26 cellular contexts compared by ENCODE assay signal in genomic region chr10:117972168-117972822, GRCh38.
"Had no signal": no experiment of that assay in that cellular context is flagged by ENCODE, and none has a peak within 500 bp of the region (broad histone marks: within the 10 kb centered on the region; RNA-seq: fewer than 3 reads in every experiment).

No MANE protein-coding gene starts in this region.

- DNase-seq: activated CD4-positive, alpha-beta T cell treated with anti-CD3 and anti-CD28 coated beads for 48 hours; activated CD4-positive, alpha-beta T cell treated with anti-CD3 and anti-CD28 coated beads, Interleukin-2, amount 50 U/mL, for 48 hours; activated CD8-positive, alpha-beta memory T cell treated with anti-CD3 and anti-CD28 coated beads for 24 hours; activated effector memory CD4-positive, alpha-beta T cell treated with Interleukin-2 at 50 U/mL for 16 hours; activated naive CD4-positive, alpha-beta T cell treated with anti-CD3 and anti-CD28 coated beads for 36 hours; activated naive CD8-positive, alpha-beta T cell treated with anti-CD3 and anti-CD28 coated beads for 36 hours; adrenal gland; aorta; cerebellar nuclear complex; colonic mucosa; effector CD8-positive, alpha-beta T cell; gastrocnemius medialis; hypothalamus; immature natural killer cell; kidney; naive thymus-derived CD4-positive, alpha-beta T cell; pancreas; retina; stimulated activated CD4-positive, alpha-beta T cell treated with anti-CD3 and anti-CD28 coated beads, Interleukin-15, amount 100 ng/mL, for 24 hours; stimulated activated naive CD4-positive, alpha-beta T cell treated with Interleukin-2 at 50 U/mL for 16 hours; transverse colon had no signal

- H3K4me1 ChIP-seq: adrenal gland, body of pancreas, colonic mucosa, gastrocnemius medialis, pancreas, prostate gland, transverse colon had no signal

- H3K9me3 ChIP-seq: adrenal gland, body of pancreas, colonic mucosa, gastrocnemius medialis, pancreas, prostate gland, transverse colon had no signal

- H3K27me3 ChIP-seq: adrenal gland, body of pancreas, colonic mucosa, gastrocnemius medialis, pancreas had no signal

- H3K4me3 ChIP-seq: adrenal gland, body of pancreas, colonic mucosa, gastrocnemius medialis, lung, pancreas, prostate gland, transverse colon had no signal

- H3K36me3 ChIP-seq: adrenal gland, colonic mucosa, gastrocnemius medialis, pancreas, prostate gland, transverse colon had no signal

- ATAC-seq: activated CD4-positive, CD25-positive, alpha-beta regulatory T cell treated with anti-CD3 and anti-CD28 coated beads, Interleukin-2, amount 50 U/mL, for 24 hours; body of pancreas; gastrocnemius medialis; naive thymus-derived CD4-positive, alpha-beta T cell; pancreas had no signal

- H3K27ac ChIP-seq: adrenal gland, body of pancreas, colonic mucosa, gastrocnemius medialis, pancreas, prostate gland, transverse colon, VCaP had no signal
